17 cellular contexts compared by ENCODE assay signal in the genomic region with DNA sequence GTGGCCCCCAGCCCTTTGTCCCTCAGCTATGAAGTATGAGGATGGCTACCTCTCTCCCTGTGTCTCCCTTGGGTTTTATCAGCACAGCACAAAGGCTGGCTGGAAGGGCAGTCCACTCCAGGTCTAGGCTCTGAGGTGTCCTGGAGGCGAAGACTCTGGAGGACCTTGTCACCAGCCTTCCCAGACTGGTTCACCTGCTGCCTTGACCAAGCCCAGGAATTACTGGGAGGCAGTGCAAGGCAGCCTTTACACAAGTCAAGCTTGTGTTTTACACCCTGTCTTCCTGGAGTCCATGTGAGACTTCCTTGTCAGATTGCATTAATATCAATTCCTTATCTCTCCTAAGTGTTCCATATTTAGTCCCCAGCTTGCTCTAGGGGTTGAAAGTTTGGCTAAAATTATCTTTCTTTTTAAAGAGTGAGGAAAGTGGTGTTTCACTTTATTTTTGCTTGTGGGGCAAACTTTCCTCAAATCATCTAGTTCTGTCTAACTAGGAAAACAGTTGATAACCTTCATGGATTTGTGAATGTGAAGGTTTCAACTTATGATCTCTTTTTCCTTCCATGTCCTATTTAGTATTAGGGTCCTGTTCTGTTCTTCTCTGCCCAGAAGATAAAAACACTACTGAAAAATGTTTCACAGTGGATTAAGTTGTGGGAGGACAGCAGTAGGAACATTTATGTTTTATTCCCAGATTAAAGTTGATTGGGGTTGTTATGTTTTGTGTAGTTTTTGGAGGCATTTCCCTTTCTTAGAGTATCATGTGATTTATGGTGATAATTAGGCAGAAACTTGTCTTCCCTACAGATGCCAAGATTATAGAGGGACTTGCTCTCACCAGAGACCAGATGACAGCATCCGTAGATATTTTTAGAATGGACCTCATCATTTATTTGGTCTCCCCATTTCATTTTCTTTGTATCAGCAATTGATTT.
DNase-seq lines count a peak whose midpoint lies in the region; ATAC-seq and TF ChIP-seq lines count a peak whose summit lies in the region.
"Had no signal": no experiment of that assay in that cellular context is flagged by ENCODE, and none has a peak within 500 bp of the region (broad histone marks: within the 10 kb centered on the region; RNA-seq: fewer than 3 reads in every experiment).

No MANE protein-coding gene starts in this region.

- WGBS in heart left ventricle, 4 donors: 15 to 53% (median 49%) methylated on average over 1 to 2 of the region's 2 CpGs

- H3K4me2 ChIP-seq in Karpas-422 (ENCODE audit: low read depth, low read length, poor library complexity, severe bottlenecking): no peak overlapping the region

- no peak for TF ChIP-seq CTCF in heart left ventricle (IDR thresholded peaks at IDR 0.05)
- no peak for TF ChIP-seq CTCF in colonic mucosa (IDR thresholded peaks at IDR 0.05)
- no peak for TF ChIP-seq CTCF in natural killer cell (IDR thresholded peaks at IDR 0.05)
- TF ChIP-seq CTCF in uterus (IDR thresholded peaks at IDR 0.05): no peak

- no peak for DNase-seq in heart left ventricle
- no peak for DNase-seq in cardiac septum (ENCODE audit: low spot score)
- DNase-seq in colonic mucosa: peak; percentile 47
- DNase-seq in natural killer cell: no peak
- DNase-seq in uterus: no peak
- no peak for DNase-seq in MV-4-11 (lab: John Stamatoyannopoulos, UW)
- DNase-seq in Karpas-422: no peak
- DNase-seq: activated CD4-positive, CD25-positive, alpha-beta regulatory T cell treated with anti-CD3 and anti-CD28 coated beads, Interleukin-2, amount 50 U/mL, for 72 hours; activated naive CD4-positive, alpha-beta T cell; dorsolateral prefrontal cortex; GOT3; hypothalamus; nephron progenitor cell; stimulated activated CD4-positive, alpha-beta T cell treated with anti-CD3 and anti-CD28 coated beads, Interleukin-2, amount 100 ng/mL, for 24 hours had no signal

- no peaks in the 10 kb centered on the region for H3K27me3 Mint-ChIP-seq in natural killer cell (ENCODE audit: low read depth in 2 of 2)

- H3K36me3 Mint-ChIP-seq in natural killer cell: no peaks in the 10 kb centered on the region

- TF ChIP-seq POLR2A in heart left ventricle (IDR thresholded peaks at IDR 0.05) (no peak), uterus (IDR thresholded peaks at IDR 0.05) (no peak)

- H3K79me2 ChIP-seq in Karpas-422 (ENCODE audit: low read length): no peaks in the 10 kb centered on the region

- no peak overlapping the region for H3K9ac ChIP-seq in colonic mucosa (ENCODE audit: low read depth in 2 of 2, low read length in 2 of 2)
- no peak overlapping the region for H3K9ac ChIP-seq in Karpas-422 (ENCODE audit: low read length)

- H3K4me1 Mint-ChIP-seq in natural killer cell: peaks cover 55 to 72% of the 10 kb centered on the region in 2 donors

- peak overlapping the region; percentile 16 to 61 for H3K27ac Mint-ChIP-seq in natural killer cell
- H3K27ac Mint-ChIP-seq: nephron progenitor cell; T-helper 2 cell treated with Interferon-gamma antibody and Interleukin-4, amounts not matched to agents 5 μg/mL and 100 μg/mL, for 36 hours had no signal

- H3K27ac ChIP-seq in heart left ventricle: peak overlapping the region in 9 of 12 donors; percentile 9 to 42 (median 32)
- H3K27ac ChIP-seq in colonic mucosa: peak overlapping the region; percentile 35
- H3K27ac ChIP-seq in uterus: peak overlapping the region; percentile 57 to 61
- H3K27ac ChIP-seq in Karpas-422 (ENCODE audit: low read length): no peak overlapping the region
- H3K27ac ChIP-seq: suprapubic skin had no signal

- no peaks in the 10 kb centered on the region for H3K9me3 Mint-ChIP-seq in natural killer cell
- H3K9me3 Mint-ChIP-seq: nephron progenitor cell; T-helper 2 cell treated with Interferon-gamma antibody and Interleukin-4, amounts not matched to agents 5 μg/mL and 100 μg/mL, for 36 hours had no signal

- H3K36me3 ChIP-seq in heart left ventricle (peaks cover 0 to 10% (median 6%) of the 10 kb centered on the region in 9 donors), colonic mucosa (no peaks in the 10 kb centered on the region), uterus (no peaks in the 10 kb centered on the region), Karpas-422 (ENCODE audit: insufficient read depth, low read length) (no peaks in the 10 kb centered on the region)

- H2AFZ ChIP-seq in Karpas-422 (ENCODE audit: low read length): no peak overlapping the region

- no peak overlapping the region for H3K4me3 ChIP-seq in heart left ventricle
- H3K4me3 ChIP-seq in colonic mucosa: no peak overlapping the region
- H3K4me3 ChIP-seq in uterus: no peak overlapping the region
- no peak overlapping the region for H3K4me3 ChIP-seq in Karpas-422 (ENCODE audit: low read length)
- H3K4me3 ChIP-seq: dorsolateral prefrontal cortex, suprapubic skin had no signal

- intact Hi-C loops in heart left ventricle (cut with DNase I): no loop called here
- intact Hi-C loops in cardiac septum (cut with DNase I): no loop called here
- intact Hi-C loops in colonic mucosa (cut with DNase I): no loop called here
- intact Hi-C loops in natural killer cell (cut with micrococcal nuclease): no loop called here
- intact Hi-C loops in uterus (cut with DNase I; ENCODE audit: low total_unique reads): loop anchor here (10.0 kb wide), 1 partner anchor 111 kb away; a partner anchor contains a TSS

- H3K4me3 Mint-ChIP-seq in natural killer cell: no peak overlapping the region
- H3K4me3 Mint-ChIP-seq: nephron progenitor cell; T-helper 2 cell treated with Interferon-gamma antibody and Interleukin-4, amounts not matched to agents 5 μg/mL and 100 μg/mL, for 36 hours had no signal

- H3K9me3 ChIP-seq in heart left ventricle: no peaks in the 10 kb centered on the region
- no peaks in the 10 kb centered on the region for H3K9me3 ChIP-seq in colonic mucosa
- no peaks in the 10 kb centered on the region for H3K9me3 ChIP-seq in uterus
- no peaks in the 10 kb centered on the region for H3K9me3 ChIP-seq in Karpas-422 (ENCODE audit: low read length)
- H3K9me3 ChIP-seq: suprapubic skin had no signal

- H3K27me3 ChIP-seq in heart left ventricle (no peaks in the 10 kb centered on the region), colonic mucosa (no peaks in the 10 kb centered on the region), uterus (no peaks in the 10 kb centered on the region), Karpas-422 (ENCODE audit: low read length) (no peaks in the 10 kb centered on the region)
- H3K27me3 ChIP-seq: dorsolateral prefrontal cortex, suprapubic skin had no signal

- H4K20me1 ChIP-seq in Karpas-422 (ENCODE audit: insufficient read depth, low read depth, low read length): peaks cover 62% of the 10 kb centered on the region

- H3K4me1 ChIP-seq in heart left ventricle: peaks cover 12 to 86% (median 76%) of the 10 kb centered on the region in 12 donors
- H3K4me1 ChIP-seq in colonic mucosa: peaks cover 19% of the 10 kb centered on the region
- peaks cover 19 to 20% of the 10 kb centered on the region in 2 donors for H3K4me1 ChIP-seq in uterus
- H3K4me1 ChIP-seq in Karpas-422 (ENCODE audit: low read length): no peaks in the 10 kb centered on the region

- H3K9me2 ChIP-seq in Karpas-422 (replicated peaks; ENCODE audit: insufficient read depth, low read length): no peaks in the 10 kb centered on the region

- ATAC-seq in heart left ventricle (no peak), natural killer cell (no peak), GM18498 (IDR thresholded peaks at IDR 0.05; ENCODE audit: unreplicated experiment) (no peak)
